In the genomic region with DNA sequence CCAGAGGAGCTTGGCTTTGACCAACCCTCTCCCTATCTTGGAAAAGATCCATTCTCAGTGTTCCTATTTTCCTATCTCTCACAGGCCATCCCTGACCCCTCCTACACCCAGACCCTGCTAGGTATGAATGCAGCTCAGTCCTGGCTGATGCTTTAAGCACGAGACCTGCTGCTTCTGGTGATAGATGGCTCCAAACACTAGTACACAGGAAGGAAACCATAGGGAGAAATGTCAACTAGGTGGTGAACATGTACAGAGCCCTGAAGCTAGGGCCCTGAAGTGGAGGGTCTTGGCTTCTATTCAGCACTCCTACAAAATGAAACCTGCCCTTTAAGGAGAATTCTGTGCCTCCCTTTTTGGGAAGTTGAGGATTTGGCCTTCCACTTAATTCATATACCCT, we compare ENCODE assay signal across 15 cellular contexts. TPM values are rescaled to one million over a fixed set of nuclear protein-coding genes. Genes with fewer than 3 reads are reported as not detected.
DNase-seq lines count a peak whose midpoint lies in the region; ATAC-seq and TF ChIP-seq lines count a peak whose summit lies in the region.
"Had no signal": no experiment of that assay in that cellular context is flagged by ENCODE, and none has a peak within 500 bp of the region (broad histone marks: within the 10 kb centered on the region; RNA-seq: fewer than 3 reads in every experiment).

No MANE protein-coding gene starts in this region.

- peak overlapping the region; percentile 61 for H3K27ac Mint-ChIP-seq in nephron progenitor cell
- H3K27ac Mint-ChIP-seq: CD4-positive, alpha-beta memory T cell had no signal

- TF ChIP-seq POLR2A in esophagus muscularis mucosa (IDR thresholded peaks at IDR 0.05; ENCODE audit: low read depth) = no peak

- H3K27me3 ChIP-seq in dorsolateral prefrontal cortex (no peaks in the 10 kb centered on the region), esophagus muscularis mucosa (no peaks in the 10 kb centered on the region)

- ATAC-seq in HG03159 (IDR thresholded peaks at IDR 0.05; ENCODE audit: unreplicated experiment) = no peak

- H3K4me3 ChIP-seq in dorsolateral prefrontal cortex (no peak overlapping the region), esophagus muscularis mucosa (no peak overlapping the region)
- H3K4me3 ChIP-seq: GM23248 had no signal

- H3K27ac ChIP-seq in dorsolateral prefrontal cortex = peak overlapping the region in 35 of 59 donors; percentile 2 to 94 (median 43)
- no peak overlapping the region for H3K27ac ChIP-seq in esophagus muscularis mucosa (replicated peaks in 1 of 4)
- H3K27ac ChIP-seq: GM23248 had no signal

- H3K4me3 Mint-ChIP-seq in nephron progenitor cell = no peak overlapping the region
- H3K4me3 Mint-ChIP-seq: CD4-positive, alpha-beta memory T cell had no signal

- H3K4me1 Mint-ChIP-seq in nephron progenitor cell = peaks cover 22% of the 10 kb centered on the region
- H3K4me1 Mint-ChIP-seq: CD4-positive, alpha-beta memory T cell had no signal

- intact Hi-C loops in dorsolateral prefrontal cortex (cut with DNase I) = no loop called here
- intact Hi-C loops in esophagus muscularis mucosa (cut with DNase I) = no loop called here

- no peaks in the 10 kb centered on the region for H3K36me3 Mint-ChIP-seq in nephron progenitor cell (ENCODE audit: low read depth)
- H3K36me3 Mint-ChIP-seq: CD4-positive, alpha-beta memory T cell had no signal

- no peak for DNase-seq in dorsolateral prefrontal cortex
- peak; percentile 79 for DNase-seq in esophagus muscularis mucosa (ENCODE audit: extremely low spot score)
- no peak for DNase-seq in nephron progenitor cell
- DNase-seq in LoVo (ENCODE audit: low spot score) = no peak
- DNase-seq in activated CD4-positive, alpha-beta T cell treated with anti-CD3 and anti-CD28 coated beads, Interleukin-2, amount 50 U/mL, for 1 hour = no peak
- DNase-seq: C1 segment of cervical spinal cord; Calu3; CD4-positive, alpha-beta memory T cell; COR-L47; DMS153; DND-41; GM23248; H7; HCEC 1CT had no signal

- H3K9me3 ChIP-seq in esophagus muscularis mucosa = no peaks in the 10 kb centered on the region

- H3K4me1 ChIP-seq in esophagus muscularis mucosa = peaks cover 18 to 34% (median 21%) of the 10 kb centered on the region in 4 donors

- TF ChIP-seq CTCF in dorsolateral prefrontal cortex (IDR thresholded peaks at IDR 0.05 in 54 of 56, conservative IDR thresholded peaks at IDR 0.05 in 2 of 56; ENCODE audit: low read depth in 1 of 56, partially characterized antibody in 56 of 56) = no peak
- TF ChIP-seq CTCF in esophagus muscularis mucosa (IDR thresholded peaks at IDR 0.05) = no peak
- TF ChIP-seq CTCF in nephron progenitor cell (IDR thresholded peaks at IDR 0.05) = no peak

- no peak for TF ChIP-seq EP300 in esophagus muscularis mucosa (IDR thresholded peaks at IDR 0.05)

- WGBS in esophagus muscularis mucosa = 71% methylated on average over 1 of the region's 1 CpG

- H3K36me3 ChIP-seq in esophagus muscularis mucosa = peaks cover 0 to 16% (median 3%) of the 10 kb centered on the region in 4 donors

- H3K27me3 Mint-ChIP-seq in nephron progenitor cell (ENCODE audit: low read depth, poor library complexity) = no peaks in the 10 kb centered on the region
- H3K27me3 Mint-ChIP-seq: CD4-positive, alpha-beta memory T cell had no signal

- no peaks in the 10 kb centered on the region for H3K9me3 Mint-ChIP-seq in nephron progenitor cell
- H3K9me3 Mint-ChIP-seq: CD4-positive, alpha-beta memory T cell had no signal

RNA-seq across cellular contexts. Expression of a gene that starts 47.4 kb away (rescaled TPM):
- 10 to 100 TPM; 12.0 to 80.8 (median 29.0) TPM for total RNA-seq in dorsolateral prefrontal cortex
- 10 to 100 TPM; 16.2 to 34.6 (median 24.9) TPM for total RNA-seq in esophagus muscularis mucosa

RNA-seq across cellular contexts. Expression of a gene that starts 53.4 kb away (rescaled TPM):
- total RNA-seq in dorsolateral prefrontal cortex (10 to 100 TPM; 15.0 to 22.9 (median 19.1) TPM), esophagus muscularis mucosa (10 to 100 TPM; 27.8 to 50.5 (median 42.6) TPM)

Comparison
In these comparisons a context has a peak if more than half of its experiments do, and no peak if none do; other contexts are left out.
1. H3K27ac ChIP-seq: peak in dorsolateral prefrontal cortex (35 of 59); none in esophagus muscularis mucosa (0 of 4).